In genomic region chr1:154352581-154353459, GRCh38 we compare ENCODE assay signal across 1 cellular context.
TF ChIP-seq lines count a peak whose summit lies in the region.

No MANE protein-coding gene starts in this region.

TF ChIP-seq in HCT116, 20 proteins besides CTCF, POLR2A, EP300 and RAD21 (continued from another document):
- TF ChIP-seq SRF (IDR thresholded peaks at IDR 0.05; ENCODE audit: low read depth) (no peak), ZBTB33 (IDR thresholded peaks at IDR 0.05; ENCODE audit: extremely low read depth, insufficient replicate concordance, low read length) (no peak), JUND (IDR thresholded peaks at IDR 0.05) (no peak), SP1 (IDR thresholded peaks at IDR 0.05; ENCODE audit: low read depth) (no peak), YY1 (IDR thresholded peaks at IDR 0.05; ENCODE audit: extremely low read depth, insufficient replicate concordance, low read depth, low read length) (no peak), CEBPB (IDR thresholded peaks at IDR 0.05; ENCODE audit: low read depth) (no peak), EZH2 (IDR thresholded peaks at IDR 0.05) (no peak), EZH2phosphoT487 (IDR thresholded peaks at IDR 0.05; ENCODE audit: borderline replicate concordance) (no peak), ZFX (IDR thresholded peaks at IDR 0.05) (no peak), EGR1 (IDR thresholded peaks at IDR 0.05; ENCODE audit: low read depth) (no peak), REST (IDR thresholded peaks at IDR 0.05; ENCODE audit: low read depth) (no peak), MAX (IDR thresholded peaks at IDR 0.05) (no peak), SIN3A (IDR thresholded peaks at IDR 0.05; ENCODE audit: low read depth) (no peak), ELF1 (IDR thresholded peaks at IDR 0.05; ENCODE audit: borderline replicate concordance, low read depth) (no peak), FOSL1 (IDR thresholded peaks at IDR 0.05; ENCODE audit: low read depth) (no peak), POLR2AphosphoS5 (IDR thresholded peaks at IDR 0.05; ENCODE audit: low read depth, low read length) (no peak; the same call in none of the 2 replicates)
